In genomic region chr15:58146734-58147133, GRCh38 we compare ENCODE assay signal across 1 cellular context.
TF ChIP-seq lines count a peak whose summit lies in the region.

No MANE protein-coding gene starts in this region.

TF ChIP-seq in K562, 482 proteins besides CTCF, POLR2A, EP300 and RAD21 (continued from another document):
- TF ChIP-seq MGA (IDR thresholded peaks at IDR 0.05) (peak; percentile 59), SRSF9 (IDR thresholded peaks at IDR 0.05; ENCODE audit: borderline replicate concordance, low read depth, low read length) (no peak), NR2C1 (IDR thresholded peaks at IDR 0.05) (no peak), NR2C1 (tag; IDR thresholded peaks at IDR 0.05) (0 out of 2 replicates have a peak, but pooled peaks have one; percentile 11)
TF ChIP-seq in K562: peak in this region for 3.
